ENCODE assay signal across 9 cellular contexts in genomic region chr2:234679766-234680687, GRCh38.
DNase-seq lines count a peak whose midpoint lies in the region; ATAC-seq, FAIRE-seq and TF ChIP-seq lines count a peak whose summit lies in the region.
"Had no signal": no experiment of that assay in that cellular context is flagged by ENCODE, and none has a peak within 500 bp of the region (broad histone marks: within the 10 kb centered on the region; RNA-seq: fewer than 3 reads in every experiment).

No MANE protein-coding gene starts in this region.

- TF ChIP-seq CTCF in epithelial cell of esophagus (IDR thresholded peaks at IDR 0.05; ENCODE audit: insufficient read depth, low read depth, low read length, missing control alignments) (no peak), lower lobe of right lung (IDR thresholded peaks at IDR 0.05) (no peak)

- no peaks in the 10 kb centered on the region for H3K9me3 ChIP-seq in lower lobe of right lung

- DNase-seq in NCI-H460 (ENCODE audit: extremely low read depth, low read depth), result peak; percentile 79
- DNase-seq in epithelial cell of esophagus (ENCODE audit: low read depth), result peak; percentile 81
- DNase-seq in lower lobe of right lung, result no peak
- DNase-seq in urothelium cell line (ENCODE audit: low spot score), result peak; percentile 77
- no peak for DNase-seq in putamen (ENCODE audit: low spot score)
- no peak for DNase-seq in stimulated activated naive CD4-positive, alpha-beta T cell (lab: John Stamatoyannopoulos, UW)
- DNase-seq in SKM-1 treated with dmso at 0.1 percent for 144 hours (lab: John Stamatoyannopoulos, UW; ENCODE audit: unreplicated experiment), result no peak
- DNase-seq: NCI-H187 treated with DMSO at 0.1 percent for 48 hours had no signal

- H3K27ac ChIP-seq in lower lobe of right lung, result peak overlapping the region; percentile 9

- peaks cover 16% of the 10 kb centered on the region for H3K4me1 ChIP-seq in lower lobe of right lung

- H3K4me3 ChIP-seq in epithelial cell of esophagus (ENCODE audit: low read length) (no peak overlapping the region), lower lobe of right lung (no peak overlapping the region)

- peak; percentile 90 for FAIRE-seq in urothelium cell line (lab: Jason Lieb, UNC)

- ATAC-seq in lower lobe of right lung (peak; percentile 74), HG02938 (IDR thresholded peaks at IDR 0.05; ENCODE audit: unreplicated experiment) (no peak)

- H3K27me3 ChIP-seq in lower lobe of right lung (ENCODE audit: low read depth), result no peaks in the 10 kb centered on the region

- intact Hi-C loops in lower lobe of right lung (cut with DNase I), result no loop called here

- no peaks in the 10 kb centered on the region for H3K36me3 ChIP-seq in lower lobe of right lung

Comparison
In these comparisons a context has a peak if more than half of its experiments do, and no peak if none do; other contexts are left out.
1. DNase-seq: peak in NCI-H460 (single experiment), epithelial cell of esophagus (single experiment) and urothelium cell line (single experiment); none in lower lobe of right lung (single experiment), putamen (single experiment), stimulated activated naive CD4-positive, alpha-beta T cell (0 of 6) and SKM-1 treated with dmso at 0.1 percent for 144 hours (single experiment).